Comparison of ENCODE assay signal across 7 cellular contexts in the genomic region with DNA sequence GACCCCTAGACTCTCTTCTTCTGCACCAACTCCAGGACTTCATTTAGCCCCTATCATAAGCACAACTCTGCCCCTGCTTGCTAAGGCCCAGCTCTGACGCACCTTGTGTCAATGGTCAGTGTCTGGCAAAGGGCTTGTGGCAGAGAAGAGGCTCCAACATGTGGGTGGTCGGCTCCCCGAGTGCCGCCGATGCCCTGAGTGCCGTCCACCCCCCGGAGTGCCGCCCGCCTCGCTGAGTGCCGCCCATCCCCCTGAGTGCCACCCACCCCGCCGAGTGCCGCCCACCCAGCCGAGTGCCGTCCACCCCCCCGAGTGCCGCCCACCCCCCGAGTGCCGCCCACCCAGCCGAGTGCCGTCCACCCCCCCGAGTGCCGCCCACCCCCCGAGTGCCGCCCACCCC.
"Had no signal": no experiment of that assay in that cellular context is flagged by ENCODE, and none has a peak within 500 bp of the region (broad histone marks: within the 10 kb centered on the region; RNA-seq: fewer than 3 reads in every experiment).

No MANE protein-coding gene starts in this region.

- H3K27me3 ChIP-seq: heart right ventricle, spleen, thyroid gland had no signal

- H3K36me3 ChIP-seq: heart right ventricle, left ventricle myocardium inferior, spleen, thyroid gland had no signal

- H3K4me1 ChIP-seq: spleen, thyroid gland had no signal

- H3K27ac ChIP-seq: SK-N-MC, spleen, thyroid gland had no signal

- DNase-seq: activated naive CD4-positive, alpha-beta T cell treated with anti-CD3 and anti-CD28 coated beads, Interleukin-2, amount 10 ng/mL, durations not matched to agents 7 days and 5 days; heart right ventricle; left ventricle myocardium inferior; spleen; stimulated activated naive CD8-positive, alpha-beta T cell treated with anti-CD3 and anti-CD28 coated beads, Interleukin-15, amount 100 ng/mL, for 72 hours; thyroid gland had no signal

- H3K4me3 ChIP-seq: heart right ventricle, left ventricle myocardium inferior, SK-N-MC, spleen, thyroid gland had no signal

- H3K9me3 ChIP-seq: heart right ventricle, left ventricle myocardium inferior, spleen, thyroid gland had no signal
